20 cellular contexts compared by ENCODE assay signal in the genomic region with DNA sequence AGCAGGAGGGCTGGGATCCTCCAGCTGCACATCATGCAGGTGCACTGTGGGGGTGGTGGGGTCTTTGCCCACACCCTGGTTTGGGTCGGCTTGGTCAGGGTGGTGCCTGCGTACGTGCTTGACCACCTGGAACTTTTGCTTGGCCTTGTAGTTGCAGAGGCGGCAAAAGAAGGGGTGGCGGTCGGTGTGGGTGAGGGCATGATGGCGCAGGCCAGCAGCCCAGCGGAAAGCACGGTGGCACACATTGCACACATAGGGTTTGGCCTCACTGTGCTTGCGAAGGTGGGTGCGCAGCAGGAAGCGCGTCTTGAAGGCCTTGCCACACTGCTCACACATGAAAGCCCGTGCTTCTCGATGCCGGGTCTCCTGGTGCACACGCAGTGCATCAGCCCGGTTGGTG. TPM values are rescaled to one million over a fixed set of nuclear protein-coding genes. Genes with fewer than 3 reads are reported as not detected.
DNase-seq lines count a peak whose midpoint lies in the region; ATAC-seq, FAIRE-seq and TF ChIP-seq lines count a peak whose summit lies in the region.
"Had no signal": no experiment of that assay in that cellular context is flagged by ENCODE, and none has a peak within 500 bp of the region (broad histone marks: within the 10 kb centered on the region; RNA-seq: fewer than 3 reads in every experiment).

No MANE protein-coding gene starts in this region.

- POLR2A ChIA-PET in HepG2 (lab: Yijun Ruan, JAX) (no interaction called here), PC-3 (lab: Charles Lee; ENCODE audit: unreplicated experiment) (no interaction called here)

- TF ChIP-seq CTCF in HepG2 (CRISPR knock-in tag; IDR thresholded peaks at IDR 0.05), result no peak
- no peak for TF ChIP-seq CTCF in right lobe of liver (IDR thresholded peaks at IDR 0.05)
- no peak for TF ChIP-seq CTCF in PC-3 (conservative IDR thresholded peaks at IDR 0.05; ENCODE audit: low read depth, low read length)
- no peak for TF ChIP-seq CTCF in kidney (IDR thresholded peaks at IDR 0.05; ENCODE audit: borderline replicate concordance, extremely low read depth, insufficient read depth)

- H3K4ac ChIP-seq in mesenchymal stem cell (ENCODE audit: low read depth in 1 of 2, low read length in 2 of 2), result no peak overlapping the region

- H2BK120ac ChIP-seq in mesenchymal stem cell (ENCODE audit: low read depth, low read length), result no peak overlapping the region

- no peaks in the 10 kb centered on the region for H3K9me3 ChIP-seq in HepG2 (ENCODE audit: low read length)
- no peaks in the 10 kb centered on the region for H3K9me3 ChIP-seq in right lobe of liver
- no peaks in the 10 kb centered on the region for H3K9me3 ChIP-seq in mesenchymal stem cell (ENCODE audit: control insufficient read depth, low read length)
- no peaks in the 10 kb centered on the region for H3K9me3 ChIP-seq in PC-3 (ENCODE audit: low read length)
- H3K9me3 ChIP-seq in kidney (ENCODE audit: control insufficient read depth in 1 of 2, low read length in 2 of 2), result no peaks in the 10 kb centered on the region
- H3K9me3 ChIP-seq: BLaER1, Caco-2 had no signal

- no peak overlapping the region for H3K9ac ChIP-seq in HepG2 (ENCODE audit: insufficient read depth, low read depth, low read length)
- H3K9ac ChIP-seq in mesenchymal stem cell (ENCODE audit: low read length), result no peak overlapping the region
- H3K9ac ChIP-seq in PC-3 (ENCODE audit: low read length), result no peak overlapping the region
- H3K9ac ChIP-seq in kidney (ENCODE audit: low read length in 2 of 2), result no peak overlapping the region
- H3K9ac ChIP-seq: BLaER1, GM23248 had no signal

- no peak overlapping the region for H2BK12ac ChIP-seq in mesenchymal stem cell (ENCODE audit: low read length in 2 of 2)

- peak overlapping the region; percentile 2 for H4K91ac ChIP-seq in mesenchymal stem cell (ENCODE audit: low read length)

- no TSS peak for BruUV-seq in HepG2 (replicated peaks; lab: Mats Ljungman, UMichigan)
- no TSS peak for BruUV-seq in PC-3 (replicated peaks; lab: Mats Ljungman, UMichigan)

- no peak overlapping the region for H2AK5ac ChIP-seq in mesenchymal stem cell (ENCODE audit: low read length, severe bottlenecking)

- no peak overlapping the region for H4K8ac ChIP-seq in mesenchymal stem cell (ENCODE audit: low read length)

- no peak overlapping the region for H2BK15ac ChIP-seq in mesenchymal stem cell (ENCODE audit: low read depth, poor library complexity, severe bottlenecking)

- TF ChIP-seq RAD21 in HepG2 (CRISPR knock-in tag; IDR thresholded peaks at IDR 0.05), result no peak

- H3K4me2 ChIP-seq in HepG2 (ENCODE audit: low read depth, low read length), result no peak overlapping the region
- no peak overlapping the region for H3K4me2 ChIP-seq in mesenchymal stem cell (ENCODE audit: low read length, poor library complexity, severe bottlenecking)
- no peak overlapping the region for H3K4me2 ChIP-seq in PC-3 (ENCODE audit: low read length)
- H3K4me2 ChIP-seq: BLaER1 had no signal

- H3K27me3 ChIP-seq in HepG2 (ENCODE audit: control insufficient read depth in 1 of 2, insufficient read depth in 2 of 2, low read length in 2 of 2), result no peaks in the 10 kb centered on the region
- no peaks in the 10 kb centered on the region for H3K27me3 ChIP-seq in right lobe of liver
- no peaks in the 10 kb centered on the region for H3K27me3 ChIP-seq in mesenchymal stem cell (ENCODE audit: control insufficient read depth in 1 of 2, insufficient read depth in 1 of 2, low read length in 2 of 2)
- no peaks in the 10 kb centered on the region for H3K27me3 ChIP-seq in PC-3 (ENCODE audit: low read length)
- H3K27me3 ChIP-seq: BLaER1 had no signal

- in situ Hi-C loops in HepG2 (cut with HindIII; ENCODE audit: extremely low pct_ligation_motif_present, low pct_unique_long_range_greater_than_20kb), result no loop called here

- H2BK5ac ChIP-seq in mesenchymal stem cell (ENCODE audit: low read depth, low read length, poor library complexity, severe bottlenecking), result no peak overlapping the region

- H3K4me1 ChIP-seq in HepG2 (ENCODE audit: insufficient read depth, low read length), result no peaks in the 10 kb centered on the region
- H3K4me1 ChIP-seq in right lobe of liver, result no peaks in the 10 kb centered on the region
- H3K4me1 ChIP-seq in mesenchymal stem cell (ENCODE audit: control insufficient read depth, insufficient read depth, low read depth, low read length), result peaks cover 2% of the 10 kb centered on the region
- H3K4me1 ChIP-seq in PC-3 (ENCODE audit: insufficient read depth, low read length), result no peaks in the 10 kb centered on the region
- no peaks in the 10 kb centered on the region for H3K4me1 ChIP-seq in kidney (ENCODE audit: control insufficient read depth in 1 of 2, insufficient read depth in 1 of 2, low read depth in 1 of 2, low read length in 2 of 2)
- H3K4me1 ChIP-seq: BLaER1, Caco-2 had no signal

- TF ChIP-seq POLR2A in HepG2 (IDR thresholded peaks at IDR 0.05; ENCODE audit: insufficient read depth in 1 of 2, low read depth in 2 of 2, low read length in 2 of 2) (no peak), right lobe of liver (IDR thresholded peaks at IDR 0.05) (no peak)

- H3F3A ChIP-seq in PC-3 (ENCODE audit: low read length, unreplicated experiment), result no peaks in the 10 kb centered on the region

- ATAC-seq in HepG2 (no peak), right lobe of liver (no peak), PC-3 (no peak)
- ATAC-seq: CD8-positive, alpha-beta T cell; HCT116 had no signal

- no peak overlapping the region for H3K14ac ChIP-seq in mesenchymal stem cell (ENCODE audit: low read length in 2 of 2)

- no peak for DNase-seq in HepG2 (ENCODE audit: low spot score)
- no peak for DNase-seq in right lobe of liver
- no peak for DNase-seq in mesenchymal stem cell
- no peak for DNase-seq in PC-3
- DNase-seq in kidney, result no peak
- no peak for DNase-seq in hepatic stellate cell (ENCODE audit: low spot score)
- DNase-seq: Caco-2; CD4-positive, CD25-positive, alpha-beta regulatory T cell; CD8-positive, alpha-beta T cell; DMS153; DND-41; GM23248; H9 had no signal

- H3K36me3 ChIP-seq in HepG2 (replicated peaks in 1 of 2; ENCODE audit: control insufficient read depth in 1 of 2, insufficient read depth in 2 of 2, low read length in 2 of 2) (peaks cover 33 to 58% of the 10 kb centered on the region in 2 experiments), right lobe of liver (peaks cover 0 to 61% (median 23%) of the 10 kb centered on the region in 4 donors), mesenchymal stem cell (ENCODE audit: control insufficient read depth in 1 of 2, insufficient read depth in 2 of 2, low read depth in 1 of 2, low read length in 2 of 2) (peaks cover 67 to 89% of the 10 kb centered on the region in 2 experiments), PC-3 (ENCODE audit: low read depth, low read length) (peaks cover 82% of the 10 kb centered on the region), kidney (ENCODE audit: control insufficient read depth in 1 of 2, insufficient read depth in 2 of 2, low read length in 2 of 2) (peaks cover 39 to 58% of the 10 kb centered on the region in 2 donors)

- intact Hi-C loops in HepG2 (cut with micrococcal nuclease; ENCODE audit: unreplicated experiment) (no loop called here), right lobe of liver (cut with DNase I) (no loop called here), PC-3 (cut with micrococcal nuclease) (no loop called here), kidney (cut with DNase I) (no loop called here)

- TF ChIP-seq EP300 in HepG2 (IDR thresholded peaks at IDR 0.05; ENCODE audit: low read depth in 2 of 2, low read length in 2 of 2) (no peak), HepG2 (CRISPR knock-in tag; IDR thresholded peaks at IDR 0.05; ENCODE audit: borderline replicate concordance) (no peak)

- H3K27ac ChIP-seq in HepG2 (ENCODE audit: extremely low read length, insufficient read depth, low read length) (no peak overlapping the region), right lobe of liver (no peak overlapping the region), mesenchymal stem cell (ENCODE audit: low read length, poor library complexity, severe bottlenecking) (no peak overlapping the region), PC-3 (ENCODE audit: low read length) (no peak overlapping the region), kidney (ENCODE audit: low read depth in 2 of 2, low read length in 2 of 2) (no peak overlapping the region)
- H3K27ac ChIP-seq: 22Rv1, BLaER1, C4-2B, GM23248 had no signal

- H3K79me2 ChIP-seq in HepG2 (ENCODE audit: insufficient read depth, low read length), result no peaks in the 10 kb centered on the region
- peaks cover 2% of the 10 kb centered on the region for H3K79me2 ChIP-seq in PC-3 (ENCODE audit: low read length)

- CTCF ChIA-PET in HepG2 (lab: Yijun Ruan, JAX; ENCODE audit: low intra/inter-chr PET ratio, low total read pairs) (no interaction called here), PC-3 (lab: Charles Lee) (no interaction called here)

- H3K9me2 ChIP-seq in PC-3 (replicated peaks; ENCODE audit: low read length), result no peaks in the 10 kb centered on the region

- H2AFZ ChIP-seq in HepG2 (ENCODE audit: low read length) (no peak overlapping the region), mesenchymal stem cell (ENCODE audit: low read depth, low read length) (no peak overlapping the region), PC-3 (ENCODE audit: low read length) (no peak overlapping the region)
- H2AFZ ChIP-seq: GM23248 had no signal

- no peak overlapping the region for H3K23ac ChIP-seq in mesenchymal stem cell (ENCODE audit: low read length in 2 of 2)

- peaks cover 30% of the 10 kb centered on the region for H3K79me1 ChIP-seq in mesenchymal stem cell (replicated peaks; ENCODE audit: low read length, poor library complexity, severe bottlenecking)

- no peak overlapping the region for H3K18ac ChIP-seq in mesenchymal stem cell (ENCODE audit: low read depth in 1 of 2, low read length in 2 of 2)

- H4K20me1 ChIP-seq in HepG2 (ENCODE audit: insufficient read depth, low read length) (no peaks in the 10 kb centered on the region), PC-3 (ENCODE audit: low read length) (no peaks in the 10 kb centered on the region)

- FAIRE-seq in HepG2 (lab: Jason Lieb, UNC), result no peak
- no peak for FAIRE-seq in kidney (lab: Jason Lieb, UNC)
- FAIRE-seq: A204.1, G401.6, GM19239 had no signal

- 98% methylated on average over 18 of the region's 18 CpGs for WGBS in HepG2 (ENCODE audit: low lambda C conversion rate)
- 88% methylated on average over 5 of the region's 18 CpGs for WGBS in right lobe of liver (ENCODE audit: insufficient coverage, low coverage, low lambda C conversion rate, missing lambda C conversion rate)
- 99% methylated on average over 18 of the region's 18 CpGs for WGBS in mesenchymal stem cell

- H3K4me3 ChIP-seq in HepG2 (replicated peaks in 1 of 3; ENCODE audit: insufficient read depth in 1 of 3, low read depth in 2 of 3, low read length in 3 of 3), result no peak overlapping the region
- no peak overlapping the region for H3K4me3 ChIP-seq in right lobe of liver
- H3K4me3 ChIP-seq in mesenchymal stem cell (ENCODE audit: insufficient read depth in 1 of 2, low read depth in 1 of 2, low read length in 2 of 2), result no peak overlapping the region
- H3K4me3 ChIP-seq in PC-3 (ENCODE audit: low read length), result no peak overlapping the region
- no peak overlapping the region for H3K4me3 ChIP-seq in kidney (ENCODE audit: low read length in 2 of 2)
- H3K4me3 ChIP-seq: BLaER1, GM23248 had no signal

RNA-seq across cellular contexts. Expression of gene ZNF142, which starts 21.1 kb away (rescaled TPM):
- total RNA-seq in HepG2 (2016; rRNA removed; fragmentation: Illumina TruSeq; extraction: Trizol), result 10.4 and 11.4 TPM in 2 replicates
- 2.9 TPM in 2 replicates for total RNA-seq in HepG2 (2016; cell fraction: cytosol; rRNA removed; fragmentation: Illumina TruSeq; extraction: Trizol; ENCODE audit: low read depth)
- 7.5 and 10.8 TPM in 2 replicates for total RNA-seq in HepG2 (2016; cell fraction: insoluble cytoplasmic fraction; rRNA removed; fragmentation: Illumina TruSeq; extraction: Trizol)
- total RNA-seq in HepG2 (2016; cell fraction: membrane; rRNA removed; fragmentation: Illumina TruSeq; extraction: Trizol), result 5.1 and 6.6 TPM in 2 replicates
- 17.4 and 28.1 TPM in 2 replicates for total RNA-seq in HepG2 (2016; cell fraction: nucleus; rRNA removed; fragmentation: Illumina TruSeq; extraction: Trizol)
- polyA plus RNA-seq in HepG2 (2011; rRNA removed), result 4.8 and 5.9 TPM in 2 replicates
- polyA plus RNA-seq in HepG2 (2011; cell fraction: cytosol; rRNA removed), result 2.0 and 3.1 TPM in 2 replicates
- polyA plus RNA-seq in HepG2 (2011; cell fraction: nucleus; rRNA removed), result 33.3 and 35.2 TPM in 2 replicates
- 7.2 and 7.3 TPM in 2 replicates for polyA plus RNA-seq in HepG2 (2012)
- polyA plus RNA-seq in HepG2 (2016; cell fraction: cytosol; fragmentation: Illumina TruSeq; extraction: Trizol; ENCODE audit: low read depth), result 0.54 and 0.68 TPM in 2 replicates
- polyA plus RNA-seq in HepG2 (2016; cell fraction: insoluble cytoplasmic fraction; fragmentation: Illumina TruSeq; extraction: Trizol; ENCODE audit: low read depth), result 5.1 and 9.3 TPM in 2 replicates
- 1.3 and 2.5 TPM in 2 replicates for polyA plus RNA-seq in HepG2 (2016; cell fraction: membrane; fragmentation: Illumina TruSeq; extraction: Trizol; ENCODE audit: low read depth)
- polyA plus RNA-seq in HepG2 (2016; cell fraction: nucleus; fragmentation: Illumina TruSeq; extraction: Trizol; ENCODE audit: insufficient read depth, low read depth), result 27.7 and 29.0 TPM in 2 replicates
- 20.9 and 29.6 TPM in 2 replicates for polyA minus RNA-seq in HepG2 (2011; rRNA and poly(A)+ RNA removed; ENCODE audit: low replicate concordance)
- polyA minus RNA-seq in HepG2 (2011; cell fraction: cytosol; rRNA and poly(A)+ RNA removed), result 4.5 and 7.0 TPM in 2 replicates
- polyA minus RNA-seq in HepG2 (2011; cell fraction: nucleus; rRNA and poly(A)+ RNA removed), result 27.2 and 28.3 TPM in 2 replicates
- total RNA-seq in right lobe of liver, result 10 to 100 TPM in 2 of 6 experiments, 1 to 10 TPM in 4; 7.1 to 12.5 (median 7.5) TPM
- 9.8 TPM for polyA plus RNA-seq in mesenchymal stem cell (2013, experiment 1 of 2)
- polyA plus RNA-seq in mesenchymal stem cell (2013, experiment 2 of 2), result 9.0 TPM
- total RNA-seq in PC-3 (2014; rRNA removed), result 35.5 and 36.3 TPM in 2 replicates
- total RNA-seq in kidney, result 33.6 TPM
- 3.7 TPM for polyA plus RNA-seq in kidney (ENCODE audit: insufficient read depth, low read depth, low replicate concordance)

RNA-seq across cellular contexts. Expression of gene BCS1L, which starts 21.1 kb away (rescaled TPM):
- total RNA-seq in HepG2 (2016; rRNA removed; fragmentation: Illumina TruSeq; extraction: Trizol) (52.1 and 76.0 TPM in 2 replicates), right lobe of liver (10 to 100 TPM; 19.7 to 34.1 (median 28.0) TPM), PC-3 (2014; rRNA removed) (41.3 and 48.5 TPM in 2 replicates), kidney (43.3 TPM)
- total RNA-seq in HepG2 (2016; cell fraction: cytosol; rRNA removed; fragmentation: Illumina TruSeq; extraction: Trizol; ENCODE audit: low read depth), result 32.5 and 32.8 TPM in 2 replicates
- 48.9 and 75.0 TPM in 2 replicates for total RNA-seq in HepG2 (2016; cell fraction: insoluble cytoplasmic fraction; rRNA removed; fragmentation: Illumina TruSeq; extraction: Trizol)
- total RNA-seq in HepG2 (2016; cell fraction: membrane; rRNA removed; fragmentation: Illumina TruSeq; extraction: Trizol), result 43.8 and 49.1 TPM in 2 replicates
- total RNA-seq in HepG2 (2016; cell fraction: nucleus; rRNA removed; fragmentation: Illumina TruSeq; extraction: Trizol), result 55.2 and 71.7 TPM in 2 replicates
- polyA plus RNA-seq in HepG2 (2011; rRNA removed) (48.1 and 48.9 TPM in 2 replicates), kidney (ENCODE audit: insufficient read depth, low read depth, low replicate concordance) (40.7 TPM)
- 34.5 and 48.4 TPM in 2 replicates for polyA plus RNA-seq in HepG2 (2011; cell fraction: cytosol; rRNA removed)
- polyA plus RNA-seq in HepG2 (2011; cell fraction: nucleus; rRNA removed), result 177 and 202 TPM in 2 replicates
- polyA plus RNA-seq in HepG2 (2012), result 36.2 and 44.2 TPM in 2 replicates
- 25.9 and 28.7 TPM in 2 replicates for polyA plus RNA-seq in HepG2 (2016; cell fraction: cytosol; fragmentation: Illumina TruSeq; extraction: Trizol; ENCODE audit: low read depth)
- polyA plus RNA-seq in HepG2 (2016; cell fraction: insoluble cytoplasmic fraction; fragmentation: Illumina TruSeq; extraction: Trizol; ENCODE audit: low read depth), result 39.4 and 50.0 TPM in 2 replicates
- 34.2 and 36.1 TPM in 2 replicates for polyA plus RNA-seq in HepG2 (2016; cell fraction: membrane; fragmentation: Illumina TruSeq; extraction: Trizol; ENCODE audit: low read depth)
- polyA plus RNA-seq in HepG2 (2016; cell fraction: nucleus; fragmentation: Illumina TruSeq; extraction: Trizol; ENCODE audit: insufficient read depth, low read depth), result 161 and 175 TPM in 2 replicates
- 53.7 and 55.1 TPM in 2 replicates for polyA minus RNA-seq in HepG2 (2011; rRNA and poly(A)+ RNA removed; ENCODE audit: low replicate concordance)
- 10.5 and 15.4 TPM in 2 replicates for polyA minus RNA-seq in HepG2 (2011; cell fraction: cytosol; rRNA and poly(A)+ RNA removed)
- 25.1 and 25.8 TPM in 2 replicates for polyA minus RNA-seq in HepG2 (2011; cell fraction: nucleus; rRNA and poly(A)+ RNA removed)
- 19.4 TPM for polyA plus RNA-seq in mesenchymal stem cell (2013, experiment 1 of 2)
- polyA plus RNA-seq in mesenchymal stem cell (2013, experiment 2 of 2), result 20.1 TPM

RNA-seq across cellular contexts. Expression of gene PLCD4, which starts 30.7 kb away (rescaled TPM):
- total RNA-seq in HepG2 (2016; rRNA removed; fragmentation: Illumina TruSeq; extraction: Trizol) (not detected in 2 replicates), right lobe of liver (under 1 TPM; 0.31 to 0.95 (median 0.56) TPM), PC-3 (2014; rRNA removed) (5.6 and 11.7 TPM in 2 replicates), kidney (11.0 TPM)
- not detected in 2 replicates for total RNA-seq in HepG2 (2016; cell fraction: cytosol; rRNA removed; fragmentation: Illumina TruSeq; extraction: Trizol; ENCODE audit: low read depth)
- not detected in 2 replicates for total RNA-seq in HepG2 (2016; cell fraction: insoluble cytoplasmic fraction; rRNA removed; fragmentation: Illumina TruSeq; extraction: Trizol)
- not detected in 2 replicates for total RNA-seq in HepG2 (2016; cell fraction: membrane; rRNA removed; fragmentation: Illumina TruSeq; extraction: Trizol)
- not detected in 2 replicates for total RNA-seq in HepG2 (2016; cell fraction: nucleus; rRNA removed; fragmentation: Illumina TruSeq; extraction: Trizol)
- polyA plus RNA-seq in HepG2 (2011; rRNA removed) (0.05 and 0.26 TPM in 2 replicates), kidney (ENCODE audit: insufficient read depth, low read depth, low replicate concordance) (30.4 TPM)
- not detected in 2 replicates for polyA plus RNA-seq in HepG2 (2011; cell fraction: cytosol; rRNA removed)
- polyA plus RNA-seq in HepG2 (2011; cell fraction: nucleus; rRNA removed), result 0.08 and 0.09 TPM in 2 replicates
- 1.3 and 1.5 TPM in 2 replicates for polyA plus RNA-seq in HepG2 (2012)
- polyA plus RNA-seq in HepG2 (2016; cell fraction: cytosol; fragmentation: Illumina TruSeq; extraction: Trizol; ENCODE audit: low read depth), result not detected in 2 replicates
- not detected in 2 replicates for polyA plus RNA-seq in HepG2 (2016; cell fraction: insoluble cytoplasmic fraction; fragmentation: Illumina TruSeq; extraction: Trizol; ENCODE audit: low read depth)
- polyA plus RNA-seq in HepG2 (2016; cell fraction: membrane; fragmentation: Illumina TruSeq; extraction: Trizol; ENCODE audit: low read depth), result not detected in 2 replicates
- polyA plus RNA-seq in HepG2 (2016; cell fraction: nucleus; fragmentation: Illumina TruSeq; extraction: Trizol; ENCODE audit: insufficient read depth, low read depth), result not detected in 2 replicates
- polyA minus RNA-seq in HepG2 (2011; rRNA and poly(A)+ RNA removed; ENCODE audit: low replicate concordance), result 2.5 TPM in 1 of 2 replicates, not detected in the other
- not detected in 2 replicates for polyA minus RNA-seq in HepG2 (2011; cell fraction: cytosol; rRNA and poly(A)+ RNA removed)
- polyA minus RNA-seq in HepG2 (2011; cell fraction: nucleus; rRNA and poly(A)+ RNA removed), result not detected in 2 replicates
- polyA plus RNA-seq in mesenchymal stem cell (2013, experiment 1 of 2), result 0.47 TPM
- 0.34 TPM for polyA plus RNA-seq in mesenchymal stem cell (2013, experiment 2 of 2)

RNA-seq across cellular contexts. Expression of gene RNF25, which starts 33.4 kb away (rescaled TPM):
- total RNA-seq in HepG2 (2016; rRNA removed; fragmentation: Illumina TruSeq; extraction: Trizol), result 37.0 and 37.1 TPM in 2 replicates
- 6.7 and 8.0 TPM in 2 replicates for total RNA-seq in HepG2 (2016; cell fraction: cytosol; rRNA removed; fragmentation: Illumina TruSeq; extraction: Trizol; ENCODE audit: low read depth)
- total RNA-seq in HepG2 (2016; cell fraction: insoluble cytoplasmic fraction; rRNA removed; fragmentation: Illumina TruSeq; extraction: Trizol), result 32.3 and 35.9 TPM in 2 replicates
- total RNA-seq in HepG2 (2016; cell fraction: membrane; rRNA removed; fragmentation: Illumina TruSeq; extraction: Trizol), result 10.0 and 11.2 TPM in 2 replicates
- 22.4 and 23.6 TPM in 2 replicates for total RNA-seq in HepG2 (2016; cell fraction: nucleus; rRNA removed; fragmentation: Illumina TruSeq; extraction: Trizol)
- 87.6 and 91.8 TPM in 2 replicates for polyA plus RNA-seq in HepG2 (2011; rRNA removed)
- polyA plus RNA-seq in HepG2 (2011; cell fraction: cytosol; rRNA removed), result 49.3 and 55.5 TPM in 2 replicates
- polyA plus RNA-seq in HepG2 (2011; cell fraction: nucleus; rRNA removed), result 62.2 and 70.6 TPM in 2 replicates
- polyA plus RNA-seq in HepG2 (2012), result 23.9 and 27.2 TPM in 2 replicates
- polyA plus RNA-seq in HepG2 (2016; cell fraction: cytosol; fragmentation: Illumina TruSeq; extraction: Trizol; ENCODE audit: low read depth), result 5.0 and 6.7 TPM in 2 replicates
- polyA plus RNA-seq in HepG2 (2016; cell fraction: insoluble cytoplasmic fraction; fragmentation: Illumina TruSeq; extraction: Trizol; ENCODE audit: low read depth), result 42.9 and 52.8 TPM in 2 replicates
- polyA plus RNA-seq in HepG2 (2016; cell fraction: membrane; fragmentation: Illumina TruSeq; extraction: Trizol; ENCODE audit: low read depth), result 6.5 and 10.4 TPM in 2 replicates
- 36.4 and 40.3 TPM in 2 replicates for polyA plus RNA-seq in HepG2 (2016; cell fraction: nucleus; fragmentation: Illumina TruSeq; extraction: Trizol; ENCODE audit: insufficient read depth, low read depth)
- polyA minus RNA-seq in HepG2 (2011; rRNA and poly(A)+ RNA removed; ENCODE audit: low replicate concordance), result 64.2 and 95.2 TPM in 2 replicates
- 23.7 and 30.0 TPM in 2 replicates for polyA minus RNA-seq in HepG2 (2011; cell fraction: cytosol; rRNA and poly(A)+ RNA removed)
- polyA minus RNA-seq in HepG2 (2011; cell fraction: nucleus; rRNA and poly(A)+ RNA removed), result 15.5 and 25.1 TPM in 2 replicates
- 10 to 100 TPM in 1 of 6 experiments, 1 to 10 TPM in 5; 7.7 to 11.1 (median 9.1) TPM for total RNA-seq in right lobe of liver
- polyA plus RNA-seq in mesenchymal stem cell (2013, experiment 1 of 2), result 32.9 TPM
- 27.7 TPM for polyA plus RNA-seq in mesenchymal stem cell (2013, experiment 2 of 2)
- 35.1 and 42.4 TPM in 2 replicates for total RNA-seq in PC-3 (2014; rRNA removed)
- total RNA-seq in kidney, result 30.2 TPM
- polyA plus RNA-seq in kidney (ENCODE audit: insufficient read depth, low read depth, low replicate concordance), result 27.8 TPM

RNA-seq across cellular contexts. Expression of gene STK36, which starts 33.5 kb away (rescaled TPM):
- total RNA-seq in HepG2 (2016; rRNA removed; fragmentation: Illumina TruSeq; extraction: Trizol) (17.6 and 45.9 TPM in 2 replicates), right lobe of liver (10 to 100 TPM in 5 of 6 experiments, 1 to 10 TPM in 1; 9.2 to 14.0 (median 12.7) TPM), PC-3 (2014; rRNA removed) (32.9 and 48.2 TPM in 2 replicates), kidney (53.7 TPM)
- 8.2 and 9.2 TPM in 2 replicates for total RNA-seq in HepG2 (2016; cell fraction: cytosol; rRNA removed; fragmentation: Illumina TruSeq; extraction: Trizol; ENCODE audit: low read depth)
- total RNA-seq in HepG2 (2016; cell fraction: insoluble cytoplasmic fraction; rRNA removed; fragmentation: Illumina TruSeq; extraction: Trizol), result 14.3 and 47.5 TPM in 2 replicates
- 5.9 and 7.0 TPM in 2 replicates for total RNA-seq in HepG2 (2016; cell fraction: membrane; rRNA removed; fragmentation: Illumina TruSeq; extraction: Trizol)
- 69.9 and 80.6 TPM in 2 replicates for total RNA-seq in HepG2 (2016; cell fraction: nucleus; rRNA removed; fragmentation: Illumina TruSeq; extraction: Trizol)
- polyA plus RNA-seq in HepG2 (2011; rRNA removed) (83.5 and 102 TPM in 2 replicates), kidney (ENCODE audit: insufficient read depth, low read depth, low replicate concordance) (18.5 TPM)
- polyA plus RNA-seq in HepG2 (2011; cell fraction: cytosol; rRNA removed), result 8.8 and 10.1 TPM in 2 replicates
- polyA plus RNA-seq in HepG2 (2011; cell fraction: nucleus; rRNA removed), result 954 and 1,192 TPM in 2 replicates
- polyA plus RNA-seq in HepG2 (2012), result 30.9 and 34.5 TPM in 2 replicates
- 1.4 and 1.7 TPM in 2 replicates for polyA plus RNA-seq in HepG2 (2016; cell fraction: cytosol; fragmentation: Illumina TruSeq; extraction: Trizol; ENCODE audit: low read depth)
- 12.2 and 14.0 TPM in 2 replicates for polyA plus RNA-seq in HepG2 (2016; cell fraction: insoluble cytoplasmic fraction; fragmentation: Illumina TruSeq; extraction: Trizol; ENCODE audit: low read depth)
- 3.6 and 5.1 TPM in 2 replicates for polyA plus RNA-seq in HepG2 (2016; cell fraction: membrane; fragmentation: Illumina TruSeq; extraction: Trizol; ENCODE audit: low read depth)
- polyA plus RNA-seq in HepG2 (2016; cell fraction: nucleus; fragmentation: Illumina TruSeq; extraction: Trizol; ENCODE audit: insufficient read depth, low read depth), result 225 and 235 TPM in 2 replicates
- polyA minus RNA-seq in HepG2 (2011; rRNA and poly(A)+ RNA removed; ENCODE audit: low replicate concordance), result 31.0 and 31.7 TPM in 2 replicates
- 2.2 and 3.7 TPM in 2 replicates for polyA minus RNA-seq in HepG2 (2011; cell fraction: cytosol; rRNA and poly(A)+ RNA removed)
- 93.5 and 94.1 TPM in 2 replicates for polyA minus RNA-seq in HepG2 (2011; cell fraction: nucleus; rRNA and poly(A)+ RNA removed)
- 20.1 TPM for polyA plus RNA-seq in mesenchymal stem cell (2013, experiment 1 of 2)
- 18.3 TPM for polyA plus RNA-seq in mesenchymal stem cell (2013, experiment 2 of 2)
